ENCODE assay signal across 23 cellular contexts in genomic region chr7:14630048-14630447, GRCh38.
DNase-seq lines count a peak whose midpoint lies in the region; ATAC-seq lines count a peak whose summit lies in the region.
"Had no signal": no experiment of that assay in that cellular context is flagged by ENCODE, and none has a peak within 500 bp of the region (broad histone marks: within the 10 kb centered on the region; RNA-seq: fewer than 3 reads in every experiment).

No MANE protein-coding gene starts in this region.

- ATAC-seq in GM18870 (IDR thresholded peaks at IDR 0.05; ENCODE audit: unreplicated experiment) (peak; percentile 88), HG02840 (IDR thresholded peaks at IDR 0.05; ENCODE audit: low FRiP score, unreplicated experiment) (peak; percentile 77), HG03565 (IDR thresholded peaks at IDR 0.05; ENCODE audit: unreplicated experiment) (peak; percentile 80), HG02759 (IDR thresholded peaks at IDR 0.05; ENCODE audit: unreplicated experiment) (no peak)
- ATAC-seq: left lobe of liver, natural killer cell, right lobe of liver had no signal

- DNase-seq in CD1c-positive myeloid dendritic cell (ENCODE audit: extremely low spot score) (peak; percentile 57), NCI-H1105 treated with DMSO at 0.1 percent for 48 hours (lab: John Stamatoyannopoulos, UW) (no peak), Ammon's horn (ENCODE audit: low spot score) (no peak)
- DNase-seq in stimulated activated CD4-positive, alpha-beta T cell treated with anti-CD3 and anti-CD28 coated beads, Interleukin-1b, Interleukin-23, amount 100 ng/mL, for 48 hours, result no peak
- DNase-seq: 8988T; activated B cell treated with CpG ODN at 0.5 μM for 24 hours; activated CD8-positive, alpha-beta memory T cell treated with anti-CD3 and anti-CD28 coated beads for 24 hours; activated naive CD4-positive, alpha-beta T cell treated with anti-CD3 and anti-CD28 coated beads, Interleukin-2, amount 50 U/mL, for 16 hours; activated T-cell treated with anti-CD3 and anti-CD28 coated beads, Interleukin-2, amount 50 U/mL, for 48 hours; BE2C; Calu3; head of caudate nucleus; natural killer cell; NCI-H146; NCI-H2171; right lobe of liver; stimulated activated naive CD4-positive, alpha-beta T cell treated with Interleukin-2 at 50 U/mL for 16 hours; trophoblast cell had no signal
